Comparison of ENCODE assay signal across 11 cellular contexts in genomic region chr18:80009661-80010550, GRCh38. TPM values are rescaled to one million over a fixed set of nuclear protein-coding genes. Genes with fewer than 3 reads are reported as not detected.
A peak's percentile ranks its signal among the peaks of the same experiment; 100 is the strongest.
DNase-seq lines count a peak whose midpoint lies in the region; TF ChIP-seq lines count a peak whose summit lies in the region.
"Had no signal": no experiment of that assay in that cellular context is flagged by ENCODE, and none has a peak within 500 bp of the region (broad histone marks: within the 10 kb centered on the region; RNA-seq: fewer than 3 reads in every experiment).

No MANE protein-coding gene starts in this region.

- no peaks in the 10 kb centered on the region for H3K27me3 ChIP-seq in SK-N-SH (ENCODE audit: insufficient read depth)
- H3K27me3 ChIP-seq in rectal smooth muscle tissue (ENCODE audit: control insufficient read depth, insufficient read depth, low read length): no peaks in the 10 kb centered on the region

- no peak overlapping the region for H3K4me3 ChIP-seq in SK-N-SH (ENCODE audit: low read depth in 2 of 2, low read length in 1 of 2)
- no peak overlapping the region for H3K4me3 ChIP-seq in fibroblast of villous mesenchyme (ENCODE audit: low read depth, low read length)
- peak overlapping the region; percentile 16 for H3K4me3 ChIP-seq in rectal smooth muscle tissue (ENCODE audit: low read length)
- H3K4me3 ChIP-seq: skin epidermis had no signal

- H3K9me2 ChIP-seq in SK-N-SH: no peaks in the 10 kb centered on the region

- intact Hi-C loops in CD14-positive monocyte (cut with micrococcal nuclease): no loop called here

- H3K4me1 Mint-ChIP-seq in CD14-positive monocyte: no peaks in the 10 kb centered on the region

- H3K9ac ChIP-seq in SK-N-SH (peak overlapping the region; percentile 20; the same call in 1 of the 2 replicates), rectal smooth muscle tissue (ENCODE audit: low read length) (no peak overlapping the region)

- POLR2A ChIA-PET in SK-N-SH (lab: Yijun Ruan, JAX): no interaction called here

- H3K4me1 ChIP-seq in SK-N-SH (ENCODE audit: control insufficient read depth in 1 of 2, insufficient read depth in 2 of 2, low read depth in 1 of 2, low read length in 1 of 2): peaks cover 0 to 10% of the 10 kb centered on the region in 2 experiments; a peak in 1 of 4 replicates
- H3K4me1 ChIP-seq in rectal smooth muscle tissue (ENCODE audit: control insufficient read depth, insufficient read depth, low read length): peaks cover 6% of the 10 kb centered on the region

- TF ChIP-seq EP300 in SK-N-SH (IDR thresholded peaks at IDR 0.05; ENCODE audit: borderline replicate concordance in 1 of 2, low read depth in 1 of 2, low read length in 1 of 2): no peak

- no peak for TF ChIP-seq CTCF in SK-N-SH (IDR thresholded peaks at IDR 0.05)
- no peak for TF ChIP-seq CTCF in fibroblast of villous mesenchyme (IDR thresholded peaks at IDR 0.05; ENCODE audit: insufficient read depth, low read depth, low read length)
- no peak for TF ChIP-seq CTCF in CD14-positive monocyte (IDR thresholded peaks at IDR 0.05)

- H3K4me3 Mint-ChIP-seq in CD14-positive monocyte: no peak overlapping the region
- H3K4me3 Mint-ChIP-seq: activated T-cell treated with anti-CD3 and anti-CD28 coated beads, Interleukin-2, amount 50 U/mL, for 72 hours had no signal

- H3K36me3 ChIP-seq in SK-N-SH (replicated peaks in 1 of 2; ENCODE audit: control insufficient read depth in 1 of 2, insufficient read depth in 2 of 2, low read length in 1 of 2): no peaks in the 10 kb centered on the region
- no peaks in the 10 kb centered on the region for H3K36me3 ChIP-seq in rectal smooth muscle tissue (ENCODE audit: control insufficient read depth, insufficient read depth, low read length)

- H2AFZ ChIP-seq in SK-N-SH (ENCODE audit: low read depth): no peak overlapping the region

- no peaks in the 10 kb centered on the region for H3K36me3 Mint-ChIP-seq in CD14-positive monocyte

- peaks cover 13% of the 10 kb centered on the region for H3F3A ChIP-seq in SK-N-SH (replicated peaks; ENCODE audit: insufficient read depth)

- DNase-seq in Daoy (ENCODE audit: low read depth) (peak; percentile 81), SK-N-SH (no peak), fibroblast of villous mesenchyme (ENCODE audit: low read depth) (peak; percentile 90), NCI-H1417 (lab: John Stamatoyannopoulos, UW) (no peak), CD14-positive monocyte (ENCODE audit: low spot score) (no peak), NCI-H1436 (lab: John Stamatoyannopoulos, UW) (no peak), NCI-H128 (lab: John Stamatoyannopoulos, UW; ENCODE audit: unreplicated experiment) (no peak)
- DNase-seq: activated T-cell treated with anti-CD3 and anti-CD28 coated beads, Interleukin-2, amount 50 U/mL, for 72 hours; foreskin melanocyte had no signal

- H3K79me2 ChIP-seq in SK-N-SH (ENCODE audit: insufficient read depth): no peaks in the 10 kb centered on the region

- H4K20me1 ChIP-seq in SK-N-SH (ENCODE audit: insufficient read depth): no peaks in the 10 kb centered on the region

- 56% methylated on average over 16 of the region's 16 CpGs for WGBS in SK-N-SH (ENCODE audit: low lambda C conversion rate)

- H3K27ac ChIP-seq in SK-N-SH (ENCODE audit: low read depth in 2 of 2, low read length in 1 of 2) (peak overlapping the region; percentile 67 to 80), rectal smooth muscle tissue (ENCODE audit: low read depth, low read length) (peak overlapping the region; percentile 84)

- H3K9me3 Mint-ChIP-seq in CD14-positive monocyte: peaks cover 41 to 63% (median 49%) of the 10 kb centered on the region in 7 donors

- H3K4me2 ChIP-seq in SK-N-SH: peak overlapping the region; percentile 43

- peak overlapping the region in 1 of 7 donors; percentile 4 for H3K27ac Mint-ChIP-seq in CD14-positive monocyte
- H3K27ac Mint-ChIP-seq: activated T-cell treated with anti-CD3 and anti-CD28 coated beads, Interleukin-2, amount 50 U/mL, for 72 hours had no signal

- H3K27me3 Mint-ChIP-seq in CD14-positive monocyte (ENCODE audit: low read depth in 3 of 3): peaks cover 0 to 2% (median 2%) of the 10 kb centered on the region in 3 donors

- CTCF ChIA-PET in SK-N-SH (lab: Yijun Ruan, JAX): interaction anchor here (0.7 kb wide), 1 partner anchor 667 kb away, joined by 3 read pairs; no protein-coding TSS in a partner anchor

- H3K9me3 ChIP-seq in SK-N-SH: no peaks in the 10 kb centered on the region

- no peak for TF ChIP-seq RAD21 in SK-N-SH (IDR thresholded peaks at IDR 0.05; ENCODE audit: low read length)

TF ChIP-seq in SK-N-SH, 30 proteins besides CTCF, POLR2A, EP300 and RAD21 (continues in another document):
- TF ChIP-seq SIN3A (IDR thresholded peaks at IDR 0.05; ENCODE audit: borderline replicate concordance, low read depth, low read length) (no peak), NRF1 (IDR thresholded peaks at IDR 0.05; ENCODE audit: low read depth, low read length) (no peak), POLR2AphosphoS5 (IDR thresholded peaks at IDR 0.05; ENCODE audit: low read depth, low read length) (0 out of 2 replicates have a peak, but pooled peaks have one; percentile 27), REST (IDR thresholded peaks at IDR 0.05; ENCODE audit: low read depth, low read length) (no peak), CHD2 (IDR thresholded peaks at IDR 0.05; ENCODE audit: low read length, partially characterized antibody) (no peak), ZBTB33 (IDR thresholded peaks at IDR 0.05; ENCODE audit: borderline replicate concordance, low read depth) (no peak), GATA2 (CRISPR knock-in tag; IDR thresholded peaks at IDR 0.05) (no peak), EZH2phosphoT487 (IDR thresholded peaks at IDR 0.05; ENCODE audit: borderline replicate concordance, low read depth) (no peak)

RNA-seq across cellular contexts. Expression of gene TXNL4A, which starts 21.5 kb away (rescaled TPM):
- total RNA-seq in Daoy (2014; rRNA removed; shearing (Covaris generic)): 91.5 and 160 TPM in 2 replicates
- polyA plus RNA-seq in SK-N-SH (2012; rRNA removed) (86.9 and 158 TPM in 2 replicates), CD14-positive monocyte (100 to 1,000 TPM; 150 to 192 TPM)
- 140 and 195 TPM in 2 replicates for polyA plus RNA-seq in SK-N-SH (2012; cell fraction: cytosol; rRNA removed)
- 45.0 and 80.6 TPM in 2 replicates for polyA plus RNA-seq in SK-N-SH (2012; cell fraction: nucleus; rRNA removed)
- 46.6 and 59.9 TPM in 2 replicates for total RNA-seq in fibroblast of villous mesenchyme

RNA-seq across cellular contexts. Expression of gene RBFA, which starts 24.3 kb away (rescaled TPM):
- 19.9 and 22.6 TPM in 2 replicates for total RNA-seq in Daoy (2014; rRNA removed; shearing (Covaris generic))
- polyA plus RNA-seq in SK-N-SH (2012; rRNA removed) (51.4 and 57.6 TPM in 2 replicates), CD14-positive monocyte (1 to 10 TPM; 4.0 to 5.7 TPM)
- polyA plus RNA-seq in SK-N-SH (2012; cell fraction: cytosol; rRNA removed): 49.3 TPM in 2 replicates
- polyA plus RNA-seq in SK-N-SH (2012; cell fraction: nucleus; rRNA removed): 87.7 and 88.3 TPM in 2 replicates
- total RNA-seq in fibroblast of villous mesenchyme: 22.5 and 27.4 TPM in 2 replicates

RNA-seq across cellular contexts. Expression of gene HSBP1L1, which starts 45.5 kb away (rescaled TPM):
- total RNA-seq in Daoy (2014; rRNA removed; shearing (Covaris generic)): 0.18 and 0.69 TPM in 2 replicates
- polyA plus RNA-seq in SK-N-SH (2012; rRNA removed): 7.4 and 8.4 TPM in 2 replicates
- polyA plus RNA-seq in SK-N-SH (2012; cell fraction: cytosol; rRNA removed): 7.3 and 7.6 TPM in 2 replicates
- polyA plus RNA-seq in SK-N-SH (2012; cell fraction: nucleus; rRNA removed): 14.9 and 16.5 TPM in 2 replicates
- 13.5 and 22.0 TPM in 2 replicates for total RNA-seq in fibroblast of villous mesenchyme
- 10 to 100 TPM in 1 of 2 donors, 1 to 10 TPM in 1; 2.5 to 10.8 TPM for polyA plus RNA-seq in CD14-positive monocyte

RNA-seq across cellular contexts. Expression of gene SLC66A2, which starts 58.5 kb away (rescaled TPM):
- 7.6 and 11.3 TPM in 2 replicates for total RNA-seq in Daoy (2014; rRNA removed; shearing (Covaris generic))
- polyA plus RNA-seq in SK-N-SH (2012; rRNA removed) (14.5 and 14.9 TPM in 2 replicates), CD14-positive monocyte (10 to 100 TPM; 26.8 to 33.8 TPM)
- polyA plus RNA-seq in SK-N-SH (2012; cell fraction: cytosol; rRNA removed): 6.8 and 12.3 TPM in 2 replicates
- 16.8 and 17.5 TPM in 2 replicates for polyA plus RNA-seq in SK-N-SH (2012; cell fraction: nucleus; rRNA removed)
- 23.3 and 28.3 TPM in 2 replicates for total RNA-seq in fibroblast of villous mesenchyme

Comparison
In these comparisons a context has a peak if more than half of its experiments do, and no peak if none do; other contexts are left out.
1. DNase-seq: peak in Daoy (single experiment) and fibroblast of villous mesenchyme (single experiment); none in SK-N-SH (single experiment), NCI-H1417 (0 of 3), CD14-positive monocyte (single experiment), NCI-H1436 (single experiment) and NCI-H128 (single experiment).